9 cellular contexts compared by ENCODE assay signal in the genomic region with DNA sequence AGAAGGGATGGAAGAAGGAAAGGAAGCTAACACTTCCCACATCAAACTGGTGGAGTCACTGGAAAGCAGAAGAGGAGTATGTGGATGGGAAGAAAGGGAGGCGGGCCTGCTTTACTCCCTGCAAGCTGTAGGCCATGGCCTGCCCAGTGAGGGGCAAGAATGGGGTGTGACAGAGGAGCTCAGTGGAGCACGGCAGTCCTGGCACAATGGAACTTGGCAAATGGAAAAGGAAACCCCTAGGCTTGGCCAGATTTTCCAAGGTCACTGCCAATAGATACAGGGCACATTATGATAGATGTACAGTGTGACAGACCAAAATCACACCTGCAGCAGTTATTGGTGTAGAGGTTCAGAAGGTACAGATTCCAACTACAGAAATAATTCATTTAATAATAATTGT.
"Had no signal": no experiment of that assay in that cellular context is flagged by ENCODE, and none has a peak within 500 bp of the region (broad histone marks: within the 10 kb centered on the region; RNA-seq: fewer than 3 reads in every experiment).

No MANE protein-coding gene starts in this region.

- H3K4me3 Mint-ChIP-seq: HFFc6, IgD-negative memory B cell had no signal

- ATAC-seq: HCT116, HepG2 had no signal

- H3K9me3 Mint-ChIP-seq: HFFc6, IgD-negative memory B cell had no signal

- H3K4me1 Mint-ChIP-seq: IgD-negative memory B cell had no signal

- H3K27ac Mint-ChIP-seq: HFFc6, IgD-negative memory B cell had no signal

- H3K27me3 Mint-ChIP-seq: IgD-negative memory B cell had no signal

- H3K36me3 ChIP-seq: HAP-1 had no signal

- H3K27ac ChIP-seq: GM23248, HL-60 had no signal

- H3K4me1 ChIP-seq: HAP-1 had no signal

- H3K9me3 ChIP-seq: HAP-1 had no signal

- DNase-seq: GM23248, GOT3, H7, HFFc6 had no signal

- H3K4me3 ChIP-seq: GM23248, HAP-1 had no signal
